ENCODE assay signal across 13 cellular contexts in genomic region chr7:126840869-126841268, GRCh38.
"Had no signal": no experiment of that assay in that cellular context is flagged by ENCODE, and none has a peak within 500 bp of the region (broad histone marks: within the 10 kb centered on the region; RNA-seq: fewer than 3 reads in every experiment).

No MANE protein-coding gene starts in this region.

- ATAC-seq: activated CD4-positive, alpha-beta T cell treated with anti-CD3 and anti-CD28 coated beads for 36 hours; activated naive CD8-positive, alpha-beta T cell treated with anti-CD3 and anti-CD28 coated beads, Interleukin-2, amount 50 U/mL, for 24 hours; activated T-cell treated with anti-CD3 and anti-CD28 coated beads, Interleukin-2, amount 50 U/mL, for 72 hours; lower lobe of right lung; pancreas had no signal

- DNase-seq: activated CD4-positive, alpha-beta memory T cell treated with anti-CD3 and anti-CD28 coated beads, Interleukin-2, amount 10 ng/mL, durations not matched to agents 7 days and 5 days; activated CD4-positive, alpha-beta T cell treated with anti-CD3 and anti-CD28 coated beads for 36 hours; activated CD8-positive, alpha-beta memory T cell treated with anti-CD3 and anti-CD28 coated beads, Interleukin-2, amount 50 U/mL, for 4 hours; activated naive CD8-positive, alpha-beta T cell treated with anti-CD3 and anti-CD28 coated beads, Interleukin-2, amount 50 U/mL, for 24 hours; activated T-cell treated with anti-CD3 and anti-CD28 coated beads, Interleukin-2, amount 50 U/mL, for 72 hours; esophagus squamous epithelium; foreskin fibroblast; glutamatergic neuron; lower lobe of right lung; pancreas; stimulated activated CD4-positive, alpha-beta T cell treated with anti-CD3 and anti-CD28 coated beads, Interleukin-2, amount 100 ng/mL, for 48 hours; stimulated activated naive CD4-positive, alpha-beta T cell treated with Interleukin-2 at 50 U/mL for 16 hours; trophoblast cell had no signal
